Comparison of ENCODE assay signal across 18 cellular contexts in genomic region chr7:3453398-3453797, GRCh38.
DNase-seq lines count a peak whose midpoint lies in the region; ATAC-seq and TF ChIP-seq lines count a peak whose summit lies in the region.
"Had no signal": no experiment of that assay in that cellular context is flagged by ENCODE, and none has a peak within 500 bp of the region (broad histone marks: within the 10 kb centered on the region; RNA-seq: fewer than 3 reads in every experiment).

No MANE protein-coding gene starts in this region.

- H3K4me1 ChIP-seq in H9 (ENCODE audit: insufficient read depth, low read length) (no peaks in the 10 kb centered on the region), SJCRH30 (peaks cover 11% of the 10 kb centered on the region), neuronal stem cell (ENCODE audit: control insufficient read depth in 2 of 2, insufficient read depth in 1 of 2, low read depth in 1 of 2, low read length in 2 of 2) (peaks cover 2% of the 10 kb centered on the region in 2 donors), spleen (no peaks in the 10 kb centered on the region)
- H3K4me1 ChIP-seq: BE2C had no signal

- H3K4me2 ChIP-seq in H9 (ENCODE audit: insufficient read depth, insufficient read length, low read length) = no peak overlapping the region
- no peak overlapping the region for H3K4me2 ChIP-seq in neuronal stem cell (ENCODE audit: insufficient read depth, low read length, poor library complexity, severe bottlenecking)
- H3K4me2 ChIP-seq: SK-N-SH had no signal

- no peak overlapping the region for H2BK120ac ChIP-seq in H9 (ENCODE audit: low read depth, low read length, poor library complexity, severe bottlenecking)
- no peak overlapping the region for H2BK120ac ChIP-seq in neuronal stem cell (ENCODE audit: low read depth, low read length)

- H3K23ac ChIP-seq in H9 (ENCODE audit: insufficient read length, low read depth, low read length) = no peak overlapping the region
- no peak overlapping the region for H3K23ac ChIP-seq in neuronal stem cell (ENCODE audit: low read depth, low read length, poor library complexity)

- DNase-seq in H9 (peak; percentile 41), SJCRH30 (peak; percentile 80 to 85), iPS-NIHi7 (ENCODE audit: extremely low spot score) (peak; percentile 26), neuronal stem cell (ENCODE audit: low spot score) (no peak), spleen (no peak)
- DNase-seq: BE2C; CD4-positive, CD25-positive, alpha-beta regulatory T cell; DMS153; GF-D8; NCI-H1436 treated with DMSO at 0.1 percent for 48 hours; NCI-H2029; NCI-H2171; NCI-H526; Right ventricle myocardium superior; SK-N-SH had no signal

- no peaks in the 10 kb centered on the region for H4K20me1 ChIP-seq in H9 (ENCODE audit: control insufficient read depth, insufficient read depth, insufficient read length)

- H3K79me1 ChIP-seq in H9 (ENCODE audit: insufficient read depth, low read depth, low read length, poor library complexity, severe bottlenecking) = no peaks in the 10 kb centered on the region
- H3K79me1 ChIP-seq in neuronal stem cell (ENCODE audit: low read depth, low read length) = no peaks in the 10 kb centered on the region

- no peaks in the 10 kb centered on the region for H3K79me2 ChIP-seq in H9 (ENCODE audit: insufficient read depth, low read length)

- H3K27me3 Mint-ChIP-seq in H9 (ENCODE audit: low read depth) = no peaks in the 10 kb centered on the region

- no peaks in the 10 kb centered on the region; a peak in 1 of 7 replicates for H3K36me3 Mint-ChIP-seq in H9 (ENCODE audit: insufficient read depth in 1 of 3, low read depth in 3 of 3)
- H3K36me3 Mint-ChIP-seq: CD4-positive, CD25-positive, alpha-beta regulatory T cell had no signal

- H2BK12ac ChIP-seq in H9 (ENCODE audit: insufficient read length, low read depth, low read length) (no peak overlapping the region), neuronal stem cell (ENCODE audit: low read length) (no peak overlapping the region)

- no CpG with 5 or more reads among the region's 3 CpGs for WGBS in H9 (ENCODE audit: extremely low coverage, insufficient read length, low lambda C conversion rate)
- no CpG with 5 or more reads among the region's 3 CpGs for WGBS in neuronal stem cell (ENCODE audit: extremely low coverage in 2 of 2, insufficient read length in 2 of 2, insufficient replicate concordance in 1 of 2), 2 donors
- WGBS in spleen, 5 donors = 62 to 85% (median 73%) methylated on average over 3 of the region's 3 CpGs

- no peak overlapping the region for H4K8ac ChIP-seq in H9 (replicated peaks; ENCODE audit: insufficient read length, low read depth, low read length)
- H4K8ac ChIP-seq in neuronal stem cell (ENCODE audit: low read depth, low read length) = no peak overlapping the region

- H3K36me3 ChIP-seq in SJCRH30 = no peaks in the 10 kb centered on the region
- H3K36me3 ChIP-seq in neuronal stem cell (replicated peaks in 1 of 2; ENCODE audit: control insufficient read depth in 2 of 2, insufficient read depth in 2 of 2, low read length in 2 of 2) = no peaks in the 10 kb centered on the region
- no peaks in the 10 kb centered on the region for H3K36me3 ChIP-seq in spleen
- H3K36me3 ChIP-seq: BE2C had no signal

- H3K18ac ChIP-seq in H9 (ENCODE audit: insufficient read length, low read depth, low read length) = no peak overlapping the region
- H3K18ac ChIP-seq in neuronal stem cell (ENCODE audit: low read length) = no peak overlapping the region

- H3K27ac Mint-ChIP-seq in H9 = peak overlapping the region in 1 of 3 experiments; percentile 48; a peak in 1 of 7 replicates
- H3K27ac Mint-ChIP-seq: CD4-positive, CD25-positive, alpha-beta regulatory T cell had no signal

- no peak overlapping the region for H2AK5ac ChIP-seq in H9 (ENCODE audit: insufficient read length, low read length)
- H2AK5ac ChIP-seq in neuronal stem cell (ENCODE audit: low read depth, low read length) = no peak overlapping the region

- H4K91ac ChIP-seq in H9 (ENCODE audit: insufficient read length, low read depth, low read length) = no peak overlapping the region
- H4K91ac ChIP-seq in neuronal stem cell (ENCODE audit: low read depth, low read length, poor library complexity) = no peak overlapping the region

- H3K27ac ChIP-seq in H9 (ENCODE audit: insufficient read length, low read depth, low read length) (no peak overlapping the region), SJCRH30 (peak overlapping the region; percentile 5), neuronal stem cell (replicated peaks; ENCODE audit: low read length) (no peak overlapping the region), spleen (no peak overlapping the region)

- H2BK20ac ChIP-seq in H9 (ENCODE audit: low read depth, low read length, poor library complexity, severe bottlenecking) = no peak overlapping the region

- TF ChIP-seq POLR2A in spleen (IDR thresholded peaks at IDR 0.05) = no peak

- no peak overlapping the region for H2AFZ ChIP-seq in H9 (ENCODE audit: low read length)
- no peak overlapping the region for H2AFZ ChIP-seq in neuronal stem cell (ENCODE audit: low read length)

- H2BK5ac ChIP-seq in H9 (ENCODE audit: insufficient read length, low read length) = no peak overlapping the region
- H2BK5ac ChIP-seq in neuronal stem cell (ENCODE audit: low read length) = no peak overlapping the region

- H3K14ac ChIP-seq in H9 (ENCODE audit: insufficient read depth, low read length) (no peak overlapping the region), neuronal stem cell (ENCODE audit: low read length) (no peak overlapping the region)

- H3K4ac ChIP-seq in H9 (ENCODE audit: low read depth, low read length) = no peak overlapping the region
- H3K4ac ChIP-seq in neuronal stem cell (ENCODE audit: low read length) = no peak overlapping the region

- TF ChIP-seq CTCF in H9 (conservative IDR thresholded peaks at IDR 0.05) (no peak), spleen (IDR thresholded peaks at IDR 0.05 in 8 of 11, conservative IDR thresholded peaks at IDR 0.05 in 3 of 11) (no peak)

- no peak overlapping the region for H3T11ph ChIP-seq in H9 (ENCODE audit: low read length)

- no peak overlapping the region for H3K4me3 Mint-ChIP-seq in H9
- H3K4me3 Mint-ChIP-seq: CD4-positive, CD25-positive, alpha-beta regulatory T cell had no signal

- H2BK15ac ChIP-seq in H9 (ENCODE audit: low read depth, low read length) (no peak overlapping the region), neuronal stem cell (ENCODE audit: low read length) (no peak overlapping the region)

- no peaks in the 10 kb centered on the region for H3K23me2 ChIP-seq in H9 (ENCODE audit: insufficient read length, low read depth, low read length, poor library complexity, severe bottlenecking)

- H3K9me3 ChIP-seq in H9 (ENCODE audit: control insufficient read depth, low read depth, low read length) (no peaks in the 10 kb centered on the region), SJCRH30 (replicated peaks) (no peaks in the 10 kb centered on the region), neuronal stem cell (replicated peaks in 1 of 2; ENCODE audit: control insufficient read depth in 2 of 2, insufficient read depth in 1 of 2, low read depth in 1 of 2, low read length in 2 of 2) (peaks cover 0 to 17% of the 10 kb centered on the region in 2 donors), spleen (no peaks in the 10 kb centered on the region)
- H3K9me3 ChIP-seq: BE2C, SK-N-SH had no signal

- intact Hi-C loops in spleen (cut with DNase I; ENCODE audit: low total_unique reads) = no loop called here

- H3K9ac ChIP-seq in H9 (ENCODE audit: extremely low read depth, insufficient read length, low read length) (no peak overlapping the region), neuronal stem cell (ENCODE audit: low read depth, low read length, poor library complexity) (peak overlapping the region; percentile 73)
- H3K9ac ChIP-seq: SK-N-SH had no signal

- H3K9me3 Mint-ChIP-seq in H9 = no peaks in the 10 kb centered on the region; a peak in 1 of 5 replicates

- H3K4me3 ChIP-seq in SJCRH30 (no peak overlapping the region), neuronal stem cell (ENCODE audit: low read length in 2 of 2) (no peak overlapping the region), spleen (no peak overlapping the region)

- H4K5ac ChIP-seq in H9 (ENCODE audit: insufficient read length, low read depth, low read length) = no peak overlapping the region

- H3K4me1 Mint-ChIP-seq in H9 = peaks cover 12 to 21% of the 10 kb centered on the region in 2 experiments
- H3K4me1 Mint-ChIP-seq: CD4-positive, CD25-positive, alpha-beta regulatory T cell had no signal

- no peaks in the 10 kb centered on the region for H3K27me3 ChIP-seq in H9 (ENCODE audit: insufficient read depth, low read length)
- H3K27me3 ChIP-seq in SJCRH30 = no peaks in the 10 kb centered on the region
- H3K27me3 ChIP-seq in neuronal stem cell (ENCODE audit: control insufficient read depth in 3 of 3, insufficient read depth in 3 of 3, low read depth in 1 of 3, low read length in 3 of 3) = no peaks in the 10 kb centered on the region
- peaks cover 0 to 10% (median 0%) of the 10 kb centered on the region in 7 donors for H3K27me3 ChIP-seq in spleen (replicated peaks in 1 of 7)
- H3K27me3 ChIP-seq: BE2C had no signal

- no peak for ATAC-seq in HG03097 (IDR thresholded peaks at IDR 0.05; ENCODE audit: low FRiP score, unreplicated experiment)
- no peak for ATAC-seq in GM21447 (IDR thresholded peaks at IDR 0.05; ENCODE audit: unreplicated experiment)
- ATAC-seq in HG02798 (IDR thresholded peaks at IDR 0.05; ENCODE audit: poor library complexity, unreplicated experiment) = no peak

- no peak overlapping the region for H3K56ac ChIP-seq in H9 (ENCODE audit: insufficient read length, low read depth, low read length)

Comparison
In these comparisons a context has a peak if more than half of its experiments do, and no peak if none do; other contexts are left out.
1. DNase-seq: peak in H9 (single experiment), SJCRH30 (2 of 2) and iPS-NIHi7 (single experiment); none in neuronal stem cell (single experiment) and spleen (single experiment).